ENCODE assay signal across 9 cellular contexts in the genomic region with DNA sequence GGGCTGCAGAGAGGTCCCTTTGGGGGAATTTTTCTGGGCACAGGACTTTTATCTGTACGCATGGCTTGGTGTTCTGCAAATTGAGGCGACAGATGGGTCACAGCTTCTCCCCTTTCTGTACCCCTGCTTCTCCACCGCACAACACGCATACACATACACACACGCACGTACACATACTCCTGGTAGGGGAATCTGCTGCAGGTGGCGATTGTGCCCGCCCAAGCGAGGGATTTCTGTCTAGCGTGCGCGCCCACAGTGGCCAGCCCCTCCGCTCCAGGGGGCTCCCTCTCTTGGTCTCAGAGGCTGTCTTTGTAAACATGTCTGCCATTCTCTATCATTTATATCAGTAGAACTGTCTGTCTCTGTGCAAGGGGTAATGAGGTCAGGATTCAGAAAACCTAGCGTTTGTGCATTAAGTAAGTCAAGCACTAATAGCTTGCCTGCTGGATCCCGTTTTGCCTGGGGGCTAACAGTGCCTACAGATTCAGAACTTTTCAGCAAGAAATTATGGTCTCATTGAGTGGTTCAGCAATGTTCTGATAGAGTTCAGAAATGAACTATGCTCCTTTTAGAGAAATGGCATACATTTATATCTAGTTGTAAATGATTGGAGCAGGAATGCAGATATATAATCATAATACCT. TPM values are rescaled to one million over a fixed set of nuclear protein-coding genes. Genes with fewer than 3 reads are reported as not detected.
A peak's percentile ranks its signal among the peaks of the same experiment; 100 is the strongest.
DNase-seq lines count a peak whose midpoint lies in the region; ATAC-seq and TF ChIP-seq lines count a peak whose summit lies in the region.
"Had no signal": no experiment of that assay in that cellular context is flagged by ENCODE, and none has a peak within 500 bp of the region (broad histone marks: within the 10 kb centered on the region; RNA-seq: fewer than 3 reads in every experiment).

No MANE protein-coding gene starts in this region.

- H4K20me1 ChIP-seq in osteoblast (ENCODE audit: insufficient read depth, low read length), result no peaks in the 10 kb centered on the region

- no peaks in the 10 kb centered on the region for H3K36me3 ChIP-seq in osteoblast (ENCODE audit: insufficient read depth, low read length)
- no peaks in the 10 kb centered on the region for H3K36me3 ChIP-seq in mucosa of descending colon (ENCODE audit: low read depth)

- peaks cover 12% of the 10 kb centered on the region for H3K27me3 Mint-ChIP-seq in glutamatergic neuron (ENCODE audit: unreplicated experiment)

- no peaks in the 10 kb centered on the region for H3K79me2 ChIP-seq in osteoblast (ENCODE audit: insufficient read depth, low read length)

- intact Hi-C loops in mucosa of descending colon (cut with DNase I, micrococcal nuclease), result no loop called here

- peak overlapping the region; percentile 58 for H3K4me2 ChIP-seq in osteoblast (ENCODE audit: insufficient read depth, low read length)
- H3K4me2 ChIP-seq: PC-9 had no signal

- peaks cover 9% of the 10 kb centered on the region for H3K9me3 Mint-ChIP-seq in glutamatergic neuron (ENCODE audit: unreplicated experiment)
- H3K9me3 Mint-ChIP-seq in activated naive CD4-positive, alpha-beta T cell treated with anti-CD3 and anti-CD28 coated beads, Interleukin-2, amount 50 U/mL, for 72 hours, result peaks cover 0 to 5% of the 10 kb centered on the region in 2 donors

- no peak overlapping the region for H3K27ac ChIP-seq in osteoblast (ENCODE audit: low read depth, low read length)
- H3K27ac ChIP-seq: PC-9 had no signal

- H3K9me3 ChIP-seq in osteoblast (ENCODE audit: low read depth, low read length), result no peaks in the 10 kb centered on the region
- no peaks in the 10 kb centered on the region for H3K9me3 ChIP-seq in mucosa of descending colon

- TF ChIP-seq CTCF in glutamatergic neuron (IDR thresholded peaks at IDR 0.05; ENCODE audit: partially characterized antibody, unreplicated experiment) (no peak), osteoblast (IDR thresholded peaks at IDR 0.05; ENCODE audit: extremely low read depth, low read depth, low read length) (no peak), mucosa of descending colon (IDR thresholded peaks at IDR 0.05) (no peak)

- ATAC-seq in HG02623 (IDR thresholded peaks at IDR 0.05; ENCODE audit: unreplicated experiment) (no peak), mucosa of descending colon (no peak)
- ATAC-seq in activated naive CD4-positive, alpha-beta T cell treated with anti-CD3 and anti-CD28 coated beads, Interleukin-2, amount 50 U/mL, for 72 hours, result no peak

- peak overlapping the region; percentile 81 for H3K27ac Mint-ChIP-seq in glutamatergic neuron (ENCODE audit: unreplicated experiment)
- no peak overlapping the region for H3K27ac Mint-ChIP-seq in activated naive CD4-positive, alpha-beta T cell treated with anti-CD3 and anti-CD28 coated beads, Interleukin-2, amount 50 U/mL, for 72 hours

- H3K4me1 Mint-ChIP-seq in glutamatergic neuron (ENCODE audit: low read depth, unreplicated experiment), result peaks cover 3% of the 10 kb centered on the region

- peak overlapping the region; percentile 96 for H3K4me3 Mint-ChIP-seq in glutamatergic neuron (ENCODE audit: unreplicated experiment)

- H3K4me1 ChIP-seq in osteoblast (ENCODE audit: insufficient read depth, low read length) (no peaks in the 10 kb centered on the region), mucosa of descending colon (ENCODE audit: low read depth) (no peaks in the 10 kb centered on the region)

- H3K27me3 ChIP-seq in osteoblast (ENCODE audit: insufficient read depth, low read length), result peaks cover 44% of the 10 kb centered on the region

- H3K4me3 ChIP-seq in osteoblast (ENCODE audit: insufficient read depth, low read length) (peak overlapping the region; percentile 46), mucosa of descending colon (no peak overlapping the region)
- H3K4me3 ChIP-seq: PC-9 had no signal

- DNase-seq in DMS 273 treated with DMSO at 0.1 percent for 48 hours (lab: John Stamatoyannopoulos, UW) (peak; percentile 36), NCI-H82 (lab: John Stamatoyannopoulos, UW) (peak; percentile 78), glutamatergic neuron (peak; percentile 47), osteoblast (ENCODE audit: insufficient read length, low spot score, missing footprints) (no peak), mucosa of descending colon (no peak)
- DNase-seq in central memory CD4-positive, alpha-beta T cell, result no peak
- no peak for DNase-seq in activated naive CD4-positive, alpha-beta T cell treated with anti-CD3 and anti-CD28 coated beads, Interleukin-2, amount 50 U/mL, for 72 hours (ENCODE audit: low spot score in 2 of 2)

- H3K36me3 Mint-ChIP-seq in glutamatergic neuron (ENCODE audit: unreplicated experiment), result no peaks in the 10 kb centered on the region
- H3K36me3 Mint-ChIP-seq in activated naive CD4-positive, alpha-beta T cell treated with anti-CD3 and anti-CD28 coated beads, Interleukin-2, amount 50 U/mL, for 72 hours, result peaks cover 7 to 23% of the 10 kb centered on the region in 2 donors

- no peak overlapping the region for H2AFZ ChIP-seq in osteoblast (ENCODE audit: low read length)
- H2AFZ ChIP-seq: PC-9 had no signal

RNA-seq across cellular contexts. Expression of a gene that starts 2.2 kb away (rescaled TPM):
- total RNA-seq in glutamatergic neuron (ENCODE audit: unreplicated experiment) (2.1 TPM), osteoblast (not detected in 2 replicates), mucosa of descending colon (under 1 TPM in 1 of 3 donors, not detected in 2; 0.44 TPM)
- total RNA-seq in activated naive CD4-positive, alpha-beta T cell treated with anti-CD3 and anti-CD28 coated beads, Interleukin-2, amount 50 U/mL, for 72 hours, result not detected
- total RNA-seq: PC-9 had no signal

Comparison
In these comparisons a context has a peak if more than half of its experiments do, and no peak if none do; other contexts are left out.
1. DNase-seq: peak in DMS 273 treated with DMSO at 0.1 percent for 48 hours (single experiment), NCI-H82 (single experiment) and glutamatergic neuron (single experiment); none in osteoblast (single experiment), mucosa of descending colon (0 of 3), central memory CD4-positive, alpha-beta T cell (single experiment) and activated naive CD4-positive, alpha-beta T cell treated with anti-CD3 and anti-CD28 coated beads, Interleukin-2, amount 50 U/mL, for 72 hours (0 of 2).